Comparison of ENCODE assay signal across 1 cellular context in the genomic region with DNA sequence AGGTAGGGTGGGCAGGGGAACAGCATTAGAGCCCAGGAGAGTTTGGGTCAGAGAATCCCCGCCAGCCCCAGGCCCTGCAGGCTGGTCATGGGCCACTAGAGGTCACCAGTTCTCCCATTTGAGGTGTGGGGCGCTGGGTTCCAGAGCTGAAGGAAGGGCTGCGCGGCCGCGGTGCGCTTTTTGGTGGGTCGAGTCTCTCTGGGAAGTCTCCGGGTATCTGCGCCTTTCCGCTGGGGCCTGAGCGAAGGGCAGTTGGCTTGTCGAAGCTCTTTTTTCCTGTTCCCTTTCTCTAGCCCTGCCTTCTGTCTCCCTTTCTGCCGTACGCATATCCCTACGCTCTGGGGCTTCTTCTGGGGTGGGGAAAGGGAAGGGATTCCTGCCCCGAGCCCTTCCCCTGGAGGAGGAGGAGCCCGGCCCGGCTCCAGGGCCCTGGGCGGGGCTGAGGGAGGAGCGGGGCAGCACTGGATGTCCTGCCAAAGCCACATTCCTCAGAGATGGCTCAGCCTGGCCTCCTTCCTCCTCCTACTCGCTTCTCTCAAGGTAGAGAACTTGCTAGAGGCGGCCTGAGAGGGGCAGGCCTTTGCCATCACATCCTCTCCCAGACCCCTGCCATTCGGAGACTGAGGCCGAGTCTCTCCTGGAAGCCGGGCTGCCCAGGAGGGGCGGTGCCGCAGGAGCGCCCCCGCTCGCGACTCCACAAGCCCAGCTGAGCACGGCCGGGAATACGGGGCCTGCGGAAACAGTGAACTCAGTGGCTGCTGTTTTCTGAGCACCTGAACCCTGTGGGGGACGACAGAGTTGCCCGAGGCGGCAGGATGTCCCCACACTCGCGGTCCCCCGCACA.
TF ChIP-seq lines count a peak whose summit lies in the region.

No MANE protein-coding gene starts in this region.

TF ChIP-seq in SK-N-SH treated with all-trans-retinoic acid at 6 μM for 48 hours, 23 proteins besides CTCF, POLR2A, EP300 and RAD21 (continued from another document):
- TF ChIP-seq, protein P1, sequence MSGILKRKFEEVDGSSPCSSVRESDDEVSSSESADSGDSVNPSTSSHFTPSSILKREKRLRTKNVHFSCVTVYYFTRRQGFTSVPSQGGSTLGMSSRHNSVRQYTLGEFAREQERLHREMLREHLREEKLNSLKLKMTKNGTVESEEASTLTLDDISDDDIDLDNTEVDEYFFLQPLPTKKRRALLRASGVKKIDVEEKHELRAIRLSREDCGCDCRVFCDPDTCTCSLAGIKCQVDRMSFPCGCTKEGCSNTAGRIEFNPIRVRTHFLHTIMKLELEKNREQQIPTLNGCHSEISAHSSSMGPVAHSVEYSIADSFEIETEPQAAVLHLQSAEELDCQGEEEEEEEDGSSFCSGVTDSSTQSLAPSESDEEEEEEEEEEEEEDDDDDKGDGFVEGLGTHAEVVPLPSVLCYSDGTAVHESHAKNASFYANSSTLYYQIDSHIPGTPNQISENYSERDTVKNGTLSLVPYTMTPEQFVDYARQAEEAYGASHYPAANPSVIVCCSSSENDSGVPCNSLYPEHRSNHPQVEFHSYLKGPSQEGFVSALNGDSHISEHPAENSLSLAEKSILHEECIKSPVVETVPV (CRISPR knock-in tag; IDR thresholded peaks at IDR 0.05) = no peak
- TF ChIP-seq ESRRG (CRISPR knock-in tag; IDR thresholded peaks at IDR 0.05) (no peak), CSDC2 (CRISPR knock-in tag; IDR thresholded peaks at IDR 0.05) (no peak), SNAI2 (CRISPR knock-in tag; IDR thresholded peaks at IDR 0.05) (no peak)
- TF ChIP-seq, protein P2, sequence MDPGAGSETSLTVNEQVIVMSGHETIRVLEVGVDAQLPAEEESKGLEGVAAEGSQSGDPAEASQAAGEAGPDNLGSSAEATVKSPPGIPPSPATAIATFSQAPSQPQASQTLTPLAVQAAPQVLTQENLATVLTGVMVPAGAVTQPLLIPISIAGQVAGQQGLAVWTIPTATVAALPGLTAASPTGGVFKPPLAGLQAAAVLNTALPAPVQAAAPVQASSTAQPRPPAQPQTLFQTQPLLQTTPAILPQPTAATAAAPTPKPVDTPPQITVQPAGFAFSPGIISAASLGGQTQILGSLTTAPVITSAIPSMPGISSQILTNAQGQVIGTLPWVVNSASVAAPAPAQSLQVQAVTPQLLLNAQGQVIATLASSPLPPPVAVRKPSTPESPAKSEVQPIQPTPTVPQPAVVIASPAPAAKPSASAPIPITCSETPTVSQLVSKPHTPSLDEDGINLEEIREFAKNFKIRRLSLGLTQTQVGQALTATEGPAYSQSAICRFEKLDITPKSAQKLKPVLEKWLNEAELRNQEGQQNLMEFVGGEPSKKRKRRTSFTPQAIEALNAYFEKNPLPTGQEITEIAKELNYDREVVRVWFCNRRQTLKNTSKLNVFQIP (CRISPR knock-in tag; IDR thresholded peaks at IDR 0.05; ENCODE audit: borderline replicate concordance, low read depth) = no peak
